In genomic region chr5:37184748-37185364, GRCh38 we compare ENCODE assay signal across 1 cellular context.
TF ChIP-seq lines count a peak whose summit lies in the region.

No MANE protein-coding gene starts in this region.

TF ChIP-seq in GM12878, 131 proteins besides CTCF, POLR2A, EP300 and RAD21 (continued from another document and continues in another):
- TF ChIP-seq ZNF592 (IDR thresholded peaks at IDR 0.05) (no peak), ZNF207 (IDR thresholded peaks at IDR 0.05; ENCODE audit: borderline replicate concordance) (no peak), USF1 (IDR thresholded peaks at IDR 0.05; ENCODE audit: borderline replicate concordance, extremely low read length, insufficient read depth, low read depth, low read length) (no peak), POLR2AphosphoS5 (IDR thresholded peaks at IDR 0.05; ENCODE audit: low read length) (no peak), JUND (IDR thresholded peaks at IDR 0.05; ENCODE audit: low read depth, low read length) (no peak), CBX5 (IDR thresholded peaks at IDR 0.05; ENCODE audit: low read depth) (no peak), CBX3 (IDR thresholded peaks at IDR 0.05; ENCODE audit: borderline replicate concordance, low read depth) (no peak), ZNF24 (IDR thresholded peaks at IDR 0.05) (peak; percentile 73), TARDBP (IDR thresholded peaks at IDR 0.05; ENCODE audit: borderline replicate concordance) (no peak), CHD1 (IDR thresholded peaks at IDR 0.05; ENCODE audit: low read depth, low read length) (no peak), YBX1 (IDR thresholded peaks at IDR 0.05) (0 out of 2 replicates have a peak, but pooled peaks have one; percentile 61), TBL1XR1 (IDR thresholded peaks at IDR 0.05; ENCODE audit: low read depth, low read length) (no peak), EZH2 (IDR thresholded peaks at IDR 0.05; ENCODE audit: borderline replicate concordance, control insufficient read depth, low read depth, low read length) (no peak), ZBED1 (IDR thresholded peaks at IDR 0.05; ENCODE audit: borderline replicate concordance) (no peak), ELK1 (IDR thresholded peaks at IDR 0.05; ENCODE audit: low read depth, low read length) (no peak), GATAD2B (conservative IDR thresholded peaks at IDR 0.05; ENCODE audit: low read depth) (peak; percentile 84), ESRRA (IDR thresholded peaks at IDR 0.05; ENCODE audit: low read length) (no peak), CREB1 (IDR thresholded peaks at IDR 0.05; ENCODE audit: low read depth) (no peak), PAX5 (IDR thresholded peaks at IDR 0.05; ENCODE audit: borderline replicate concordance, low read depth, low read length) (no peak), LARP7 (IDR thresholded peaks at IDR 0.05) (no peak), RAD51 (IDR thresholded peaks at IDR 0.05) (peak; percentile 26; the same call in 1 of the 2 replicates), BMI1 (IDR thresholded peaks at IDR 0.05; ENCODE audit: borderline replicate concordance) (no peak), MEF2B (IDR thresholded peaks at IDR 0.05; ENCODE audit: partially characterized antibody, poor library complexity, severe bottlenecking) (peak; percentile 99), KAT2A (conservative IDR thresholded peaks at IDR 0.05; ENCODE audit: control insufficient read depth, low read depth, low read length) (no peak), ZBTB11 (CRISPR knock-in tag; IDR thresholded peaks at IDR 0.05) (no peak), ATF3 (IDR thresholded peaks at IDR 0.05; ENCODE audit: borderline replicate concordance, extremely low read depth, low read depth, low read length) (no peak), SREBF1 (IDR thresholded peaks at IDR 0.05; ENCODE audit: low read length) (no peak), SUZ12 (IDR thresholded peaks at IDR 0.05; ENCODE audit: unreplicated experiment) (no peak), EED (IDR thresholded peaks at IDR 0.05; ENCODE audit: low read depth) (no peak), NRF1 (conservative IDR thresholded peaks at IDR 0.05; ENCODE audit: low read depth, low read length) (no peak), MTA3 (IDR thresholded peaks at IDR 0.05; ENCODE audit: borderline replicate concordance, low read length) (no peak), RUNX3 (IDR thresholded peaks at IDR 0.05; ENCODE audit: low read length) (peak; percentile 37; the same call in 1 of the 2 replicates), ZBTB33 (IDR thresholded peaks at IDR 0.05) (no peak), MAX (IDR thresholded peaks at IDR 0.05; ENCODE audit: low read depth, low read length) (no peak), FOXM1 (IDR thresholded peaks at IDR 0.05; ENCODE audit: low read depth, low read length) (no peak), FOS (IDR thresholded peaks at IDR 0.05; ENCODE audit: borderline replicate concordance, extremely low read depth, insufficient read length) (no peak), POU2F2 (IDR thresholded peaks at IDR 0.05; ENCODE audit: borderline replicate concordance, low read depth, low read length) (no peak), ATF2 (IDR thresholded peaks at IDR 0.05; ENCODE audit: low read length) (no peak; the same call in 1 of the 2 replicates), RFX5 (IDR thresholded peaks at IDR 0.05; ENCODE audit: low read depth, low read length) (no peak), CHD2 (IDR thresholded peaks at IDR 0.05; ENCODE audit: borderline replicate concordance, low read depth, low read length) (no peak), EGR1 (IDR thresholded peaks at IDR 0.05; ENCODE audit: borderline replicate concordance in 1 of 2, low read depth in 2 of 2, low read length in 2 of 2) (no peak), MTA2 (IDR thresholded peaks at IDR 0.05; ENCODE audit: low read depth) (peak; percentile 84), NFIC (IDR thresholded peaks at IDR 0.05; ENCODE audit: low read depth, low read length) (0 out of 2 replicates have a peak, but pooled peaks have one; percentile 29), NKRF (conservative IDR thresholded peaks at IDR 0.05) (no peak), HDAC6 (IDR thresholded peaks at IDR 0.05; ENCODE audit: unreplicated experiment) (no peak), MXI1 (IDR thresholded peaks at IDR 0.05; ENCODE audit: low read depth, low read length) (no peak), STAT3 (IDR thresholded peaks at IDR 0.05; ENCODE audit: low read depth, low read length) (no peak), NR2C1 (IDR thresholded peaks at IDR 0.05) (no peak), IKZF2 (IDR thresholded peaks at IDR 0.05) (peak; percentile 83), PKNOX1 (IDR thresholded peaks at IDR 0.05) (no peak; the same call in 1 of the 2 replicates), IKZF1 (conservative IDR thresholded peaks at IDR 0.05) (peak; percentile 70), IRF4 (IDR thresholded peaks at IDR 0.05; ENCODE audit: low read depth, low read length) (no peak)
